ENCODE assay signal across 23 cellular contexts in genomic region chr1:17596186-17596585, GRCh38. TPM values are rescaled to one million over a fixed set of nuclear protein-coding genes. Genes with fewer than 3 reads are reported as not detected.
DNase-seq lines count a peak whose midpoint lies in the region; ATAC-seq, FAIRE-seq and TF ChIP-seq lines count a peak whose summit lies in the region.
"Had no signal": no experiment of that assay in that cellular context is flagged by ENCODE, and none has a peak within 500 bp of the region (broad histone marks: within the 10 kb centered on the region; RNA-seq: fewer than 3 reads in every experiment).

No MANE protein-coding gene starts in this region.

- peaks cover 15% of the 10 kb centered on the region for H3K4me1 Mint-ChIP-seq in WTC11
- no peaks in the 10 kb centered on the region for H3K4me1 Mint-ChIP-seq in stimulated activated naive B cell treated with anti-CD40 and anti-IgM and Interleukin-4, amounts not matched to agents 10 μg/mL and 1 μg/mL and 100 μg/mL, for 72 hours
- H3K4me1 Mint-ChIP-seq: activated B cell treated with CpG ODN at 0.5 μM for 24 hours had no signal

- DNase-seq in cardiac muscle cell (ENCODE audit: low read depth in 1 of 2, low spot score in 1 of 2), result peak in 1 of 2 donors; percentile 63
- DNase-seq in Right ventricle myocardium superior, result no peak
- DNase-seq in WTC11 (ENCODE audit: low spot score), result no peak
- no peak for DNase-seq in lower lobe of right lung
- peak in 1 of 2 donors; percentile 85 for DNase-seq in tibial artery
- DNase-seq in stimulated activated naive B cell treated with anti-CD40 and anti-IgM and Interleukin-4, amounts not matched to agents 10 μg/mL and 1 μg/mL and 100 μg/mL, for 72 hours, result no peak
- DNase-seq in GF-D8 (lab: John Stamatoyannopoulos, UW), result no peak
- DNase-seq in GM12892 (ENCODE audit: insufficient read length), result no peak
- DNase-seq: activated B cell treated with CpG ODN at 0.5 μM for 24 hours; activated CD8-positive, alpha-beta T cell treated with anti-CD3 and anti-CD28 coated beads for 36 hours; activated naive CD4-positive, alpha-beta T cell; amniotic stem cell; C1 segment of cervical spinal cord; caudate nucleus; effector memory CD4-positive, alpha-beta T cell; GOT3; SK-N-SH; stimulated activated CD8-positive, alpha-beta memory T cell treated with anti-CD3 and anti-CD28 coated beads, Interleukin-4, amount 100 ng/mL, for 48 hours; substantia nigra had no signal

- ATAC-seq in Right ventricle myocardium superior (ENCODE audit: poor library complexity) (no peak), WTC11 (no peak), lower lobe of right lung (peak; percentile 19 to 37)
- no peak for ATAC-seq in stimulated activated naive B cell treated with anti-CD40 and anti-IgM and Interleukin-4, amounts not matched to agents 10 μg/mL and 1 μg/mL and 100 μg/mL, for 72 hours (replicated peaks)
- ATAC-seq: activated CD8-positive, alpha-beta T cell treated with anti-CD3 and anti-CD28 coated beads for 36 hours had no signal

- TF ChIP-seq POLR2A in GM12892 (IDR thresholded peaks at IDR 0.05; ENCODE audit: low read depth, low read length), result no peak

- H3K27me3 ChIP-seq in cardiac muscle cell, result no peaks in the 10 kb centered on the region
- H3K27me3 ChIP-seq in lower lobe of right lung (ENCODE audit: low read depth), result no peaks in the 10 kb centered on the region
- H3K27me3 ChIP-seq in tibial artery, result no peaks in the 10 kb centered on the region
- H3K27me3 ChIP-seq: neutrophil had no signal

- CTCF ChIA-PET in WTC11 (lab: Charles Lee), result interaction anchor here (1.0 to 18.6 kb wide), 5 partner anchors 9 to 27 kb away, joined by 3 to 253 read pairs (median 5); no protein-coding TSS in a partner anchor

- no peak for FAIRE-seq in GM12892 (lab: Jason Lieb, UNC)
- FAIRE-seq: GM12891 had no signal

- H3K4me3 ChIP-seq in cardiac muscle cell (no peak overlapping the region), lower lobe of right lung (no peak overlapping the region), tibial artery (no peak overlapping the region)

- H3K4me1 ChIP-seq in cardiac muscle cell (ENCODE audit: low read depth) (peaks cover 44% of the 10 kb centered on the region), lower lobe of right lung (peaks cover 13% of the 10 kb centered on the region), tibial artery (peaks cover 0 to 100% (median 68%) of the 10 kb centered on the region in 4 donors)

- peak overlapping the region; percentile 71; the same call in 1 of the 2 replicates for H3K27ac Mint-ChIP-seq in WTC11
- no peak overlapping the region for H3K27ac Mint-ChIP-seq in stimulated activated naive B cell treated with anti-CD40 and anti-IgM and Interleukin-4, amounts not matched to agents 10 μg/mL and 1 μg/mL and 100 μg/mL, for 72 hours
- H3K27ac Mint-ChIP-seq: activated B cell treated with CpG ODN at 0.5 μM for 24 hours; activated CD8-positive, alpha-beta T cell treated with anti-CD3 and anti-CD28 coated beads for 36 hours had no signal

- H3K9me3 ChIP-seq in cardiac muscle cell (ENCODE audit: low read depth), result no peaks in the 10 kb centered on the region
- no peaks in the 10 kb centered on the region for H3K9me3 ChIP-seq in lower lobe of right lung
- no peaks in the 10 kb centered on the region for H3K9me3 ChIP-seq in tibial artery
- H3K9me3 ChIP-seq: neutrophil, SK-N-SH had no signal

- no peaks in the 10 kb centered on the region for H3K36me3 ChIP-seq in cardiac muscle cell
- no peaks in the 10 kb centered on the region for H3K36me3 ChIP-seq in lower lobe of right lung
- H3K36me3 ChIP-seq in tibial artery, result peaks cover 0 to 26% (median 5%) of the 10 kb centered on the region in 3 donors
- H3K36me3 ChIP-seq: neutrophil had no signal

- H3K27me3 Mint-ChIP-seq in WTC11 (ENCODE audit: low read depth), result no peaks in the 10 kb centered on the region
- H3K27me3 Mint-ChIP-seq in stimulated activated naive B cell treated with anti-CD40 and anti-IgM and Interleukin-4, amounts not matched to agents 10 μg/mL and 1 μg/mL and 100 μg/mL, for 72 hours, result peaks cover 0 to 2% of the 10 kb centered on the region in 2 donors
- H3K27me3 Mint-ChIP-seq: activated B cell treated with CpG ODN at 0.5 μM for 24 hours; activated CD8-positive, alpha-beta T cell treated with anti-CD3 and anti-CD28 coated beads for 36 hours had no signal

- no peak overlapping the region for H3K4me3 Mint-ChIP-seq in WTC11
- H3K4me3 Mint-ChIP-seq in stimulated activated naive B cell treated with anti-CD40 and anti-IgM and Interleukin-4, amounts not matched to agents 10 μg/mL and 1 μg/mL and 100 μg/mL, for 72 hours, result no peak overlapping the region
- H3K4me3 Mint-ChIP-seq: activated B cell treated with CpG ODN at 0.5 μM for 24 hours; activated CD8-positive, alpha-beta T cell treated with anti-CD3 and anti-CD28 coated beads for 36 hours had no signal

- intact Hi-C loops in Right ventricle myocardium superior (cut with DNase I) (no loop called here), lower lobe of right lung (cut with DNase I) (no loop called here), tibial artery (cut with DNase I; ENCODE audit: low total_unique reads) (no loop called here)

- POLR2A ChIA-PET in WTC11 (lab: Charles Lee), result no interaction called here

- TF ChIP-seq CTCF in cardiac muscle cell (IDR thresholded peaks at IDR 0.05; ENCODE audit: low read depth, low read length), result no peak
- no peak for TF ChIP-seq CTCF in WTC11 (IDR thresholded peaks at IDR 0.05)
- TF ChIP-seq CTCF in lower lobe of right lung (IDR thresholded peaks at IDR 0.05), result no peak
- TF ChIP-seq CTCF in tibial artery (IDR thresholded peaks at IDR 0.05), result no peak

- H3K27ac ChIP-seq in cardiac muscle cell (peak overlapping the region; percentile 91), lower lobe of right lung (no peak overlapping the region), tibial artery (peak overlapping the region; percentile 100)
- H3K27ac ChIP-seq: KMS-11, neutrophil had no signal

- peaks cover 3% of the 10 kb centered on the region for H3K36me3 Mint-ChIP-seq in WTC11
- no peaks in the 10 kb centered on the region for H3K36me3 Mint-ChIP-seq in stimulated activated naive B cell treated with anti-CD40 and anti-IgM and Interleukin-4, amounts not matched to agents 10 μg/mL and 1 μg/mL and 100 μg/mL, for 72 hours

- H3K9me3 Mint-ChIP-seq in WTC11, result no peaks in the 10 kb centered on the region
- H3K9me3 Mint-ChIP-seq in stimulated activated naive B cell treated with anti-CD40 and anti-IgM and Interleukin-4, amounts not matched to agents 10 μg/mL and 1 μg/mL and 100 μg/mL, for 72 hours, result no peaks in the 10 kb centered on the region
- H3K9me3 Mint-ChIP-seq: activated B cell treated with CpG ODN at 0.5 μM for 24 hours; activated CD8-positive, alpha-beta T cell treated with anti-CD3 and anti-CD28 coated beads for 36 hours had no signal

TF ChIP-seq in WTC11, 78 proteins besides CTCF, POLR2A, EP300 and RAD21 (continues in another document):
- TF ChIP-seq GRHL2 (CRISPR knock-in tag; IDR thresholded peaks at IDR 0.05; ENCODE audit: insufficient replicate concordance, severe bottlenecking), result no peak
- no peak for TF ChIP-seq ATF3 (CRISPR knock-in tag; conservative IDR thresholded peaks at IDR 0.05)
- no peak for TF ChIP-seq ZNF532 (CRISPR knock-in tag; IDR thresholded peaks at IDR 0.05; ENCODE audit: borderline replicate concordance)
- TF ChIP-seq EMX1 (CRISPR knock-in tag; IDR thresholded peaks at IDR 0.05), result no peak
- no peak for TF ChIP-seq CREM (CRISPR knock-in tag; IDR thresholded peaks at IDR 0.05)
- no peak for TF ChIP-seq NR2C2 (CRISPR knock-in tag; IDR thresholded peaks at IDR 0.05)
- no peak for TF ChIP-seq E2F1 (CRISPR knock-in tag; IDR thresholded peaks at IDR 0.05)

RNA-seq across cellular contexts. Expression of gene ARHGEF10L, which starts 56.7 kb away (rescaled TPM):
- 55.4 and 57.2 TPM in 2 replicates for total RNA-seq in cardiac muscle cell
- polyA plus RNA-seq in cardiac muscle cell, result 30.8 and 32.3 TPM in 2 replicates
- 55.6 TPM for total RNA-seq in Right ventricle myocardium superior
- total RNA-seq in WTC11 (2021), result 32.4 to 34.6 TPM (median 34.4 TPM) in 3 replicates
- total RNA-seq in lower lobe of right lung, result 57.9 TPM
- 0.59 TPM for polyA plus RNA-seq in GM12892 (2012; ENCODE audit: missing spikeins)
- total RNA-seq: activated CD8-positive, alpha-beta T cell treated with anti-CD3 and anti-CD28 coated beads for 36 hours; T-helper 2 cell treated with Interferon-gamma antibody and Interleukin-4, amounts not matched to agents 100 ng/mL and 5 ng/mL, for 36 hours had no signal

Comparison
In these comparisons a context has a peak if more than half of its experiments do, and no peak if none do; other contexts are left out.
1. ATAC-seq: peak in lower lobe of right lung (2 of 2); none in Right ventricle myocardium superior (single experiment), WTC11 (single experiment) and stimulated activated naive B cell treated with anti-CD40 and anti-IgM and Interleukin-4, amounts not matched to agents 10 μg/mL and 1 μg/mL and 100 μg/mL, for 72 hours (0 of 2).